ENCODE assay signal across 9 cellular contexts in genomic region chr11:32508780-32509179, GRCh38.
"Had no signal": no experiment of that assay in that cellular context is flagged by ENCODE, and none has a peak within 500 bp of the region (broad histone marks: within the 10 kb centered on the region; RNA-seq: fewer than 3 reads in every experiment).

No MANE protein-coding gene starts in this region.

- H3K9me3 ChIP-seq: HAP-1 had no signal

- H3K27ac ChIP-seq: GM23248, HL-60 had no signal

- ATAC-seq: HCT116, HepG2 had no signal

- H3K27ac Mint-ChIP-seq: IgD-negative memory B cell had no signal

- DNase-seq: GM23248, GOT3, H7, KG1 had no signal

- H3K9ac ChIP-seq: GM23248 had no signal

- H3K4me3 ChIP-seq: GM23248, HAP-1 had no signal

- FAIRE-seq: HepG2 had no signal

- H2AFZ ChIP-seq: GM23248 had no signal

- H3K36me3 ChIP-seq: HAP-1 had no signal

- H3K4me3 Mint-ChIP-seq: IgD-negative memory B cell had no signal

- H3K4me1 Mint-ChIP-seq: IgD-negative memory B cell had no signal
